Comparison of ENCODE assay signal across 16 cellular contexts in genomic region chr5:94707359-94707758, GRCh38.
DNase-seq lines count a peak whose midpoint lies in the region; ATAC-seq and TF ChIP-seq lines count a peak whose summit lies in the region.
"Had no signal": no experiment of that assay in that cellular context is flagged by ENCODE, and none has a peak within 500 bp of the region (broad histone marks: within the 10 kb centered on the region; RNA-seq: fewer than 3 reads in every experiment).

No MANE protein-coding gene starts in this region.

- H3K4me3 Mint-ChIP-seq in chondrocyte (ENCODE audit: unreplicated experiment): no peak overlapping the region
- H3K4me3 Mint-ChIP-seq: activated naive CD8-positive, alpha-beta T cell treated with anti-CD3 and anti-CD28 coated beads, Interleukin-2, amount 50 U/mL, for 24 hours; IgD-negative memory B cell had no signal

- H3K9ac ChIP-seq in PC-3 (ENCODE audit: low read length) (no peak overlapping the region), mesenchymal stem cell (ENCODE audit: low read length) (no peak overlapping the region)
- H3K9ac ChIP-seq: BLaER1 had no signal

- TF ChIP-seq CTCF in PC-3 (conservative IDR thresholded peaks at IDR 0.05; ENCODE audit: low read depth, low read length) (no peak), chondrocyte (IDR thresholded peaks at IDR 0.05) (no peak)

- no peak overlapping the region for H2AK5ac ChIP-seq in mesenchymal stem cell (ENCODE audit: low read length, severe bottlenecking)

- no peak overlapping the region for H3K18ac ChIP-seq in mesenchymal stem cell (ENCODE audit: low read depth in 1 of 2, low read length in 2 of 2)

- H3K23ac ChIP-seq in mesenchymal stem cell (ENCODE audit: low read length in 2 of 2): no peak overlapping the region

- H2AFZ ChIP-seq in PC-3 (ENCODE audit: low read length) (no peak overlapping the region), mesenchymal stem cell (ENCODE audit: low read depth, low read length) (no peak overlapping the region)

- H2BK12ac ChIP-seq in mesenchymal stem cell (ENCODE audit: low read length in 2 of 2): no peak overlapping the region

- peaks cover 29% of the 10 kb centered on the region for H3K4me1 Mint-ChIP-seq in chondrocyte (ENCODE audit: low read depth)

- CTCF ChIA-PET in PC-3 (lab: Charles Lee): no interaction called here

- H3K27ac Mint-ChIP-seq in chondrocyte (ENCODE audit: unreplicated experiment): no peak overlapping the region
- H3K27ac Mint-ChIP-seq: activated naive CD8-positive, alpha-beta T cell treated with anti-CD3 and anti-CD28 coated beads, Interleukin-2, amount 50 U/mL, for 24 hours; IgD-negative memory B cell had no signal

- H2BK15ac ChIP-seq in mesenchymal stem cell (ENCODE audit: low read depth, poor library complexity, severe bottlenecking): no peak overlapping the region

- no peaks in the 10 kb centered on the region for H3K79me1 ChIP-seq in mesenchymal stem cell (replicated peaks; ENCODE audit: low read length, poor library complexity, severe bottlenecking)

- H3F3A ChIP-seq in PC-3 (ENCODE audit: low read length, unreplicated experiment): no peaks in the 10 kb centered on the region

- H4K91ac ChIP-seq in mesenchymal stem cell (ENCODE audit: low read length): no peak overlapping the region

- H2BK120ac ChIP-seq in mesenchymal stem cell (ENCODE audit: low read depth, low read length): no peak overlapping the region

- H3K4me2 ChIP-seq in PC-3 (ENCODE audit: low read length): no peak overlapping the region
- H3K4me2 ChIP-seq in mesenchymal stem cell (ENCODE audit: low read length, poor library complexity, severe bottlenecking): no peak overlapping the region
- H3K4me2 ChIP-seq: BLaER1 had no signal

- ATAC-seq in GM18505 (IDR thresholded peaks at IDR 0.05; ENCODE audit: unreplicated experiment) (peak; percentile 37), HG02623 (IDR thresholded peaks at IDR 0.05; ENCODE audit: unreplicated experiment) (peak; percentile 42), PC-3 (peak; percentile 84), GM21723 (IDR thresholded peaks at IDR 0.05; ENCODE audit: unreplicated experiment) (no peak)
- ATAC-seq: activated naive CD8-positive, alpha-beta T cell treated with anti-CD3 and anti-CD28 coated beads, Interleukin-2, amount 50 U/mL, for 24 hours; stimulated activated naive CD8-positive, alpha-beta T cell treated with anti-CD3 and anti-CD28 coated beads, Interleukin-15, Interleukin-2, amounts not matched to agents 100 U/mL and 50 U/mL, for 24 hours had no signal

- H3K4ac ChIP-seq in mesenchymal stem cell (ENCODE audit: low read depth in 1 of 2, low read length in 2 of 2): no peak overlapping the region

- no peak overlapping the region for H4K8ac ChIP-seq in mesenchymal stem cell (ENCODE audit: low read length)

- POLR2A ChIA-PET in PC-3 (lab: Charles Lee; ENCODE audit: unreplicated experiment): no interaction called here

- H3K9me2 ChIP-seq in PC-3 (replicated peaks; ENCODE audit: low read length): no peaks in the 10 kb centered on the region

- H3K4me3 ChIP-seq in PC-3 (ENCODE audit: low read length): no peak overlapping the region
- no peak overlapping the region for H3K4me3 ChIP-seq in mesenchymal stem cell (ENCODE audit: insufficient read depth in 1 of 2, low read depth in 1 of 2, low read length in 2 of 2)
- H3K4me3 ChIP-seq: BLaER1, coronary artery had no signal

- H3K4me1 ChIP-seq in PC-3 (ENCODE audit: insufficient read depth, low read length): peaks cover 15% of the 10 kb centered on the region
- H3K4me1 ChIP-seq in mesenchymal stem cell (ENCODE audit: control insufficient read depth, insufficient read depth, low read depth, low read length): no peaks in the 10 kb centered on the region
- H3K4me1 ChIP-seq: BLaER1 had no signal

- H3K36me3 ChIP-seq in PC-3 (ENCODE audit: low read depth, low read length): no peaks in the 10 kb centered on the region; the same call in 1 of the 2 replicates
- H3K36me3 ChIP-seq in mesenchymal stem cell (ENCODE audit: control insufficient read depth in 1 of 2, insufficient read depth in 2 of 2, low read depth in 1 of 2, low read length in 2 of 2): peaks cover 0 to 2% of the 10 kb centered on the region in 2 experiments

- TF ChIP-seq POLR2A in GM18505 (IDR thresholded peaks at IDR 0.05; ENCODE audit: borderline replicate concordance, extremely low read depth, insufficient read depth, insufficient read length): no peak

- no peak overlapping the region for H3K14ac ChIP-seq in mesenchymal stem cell (ENCODE audit: low read length in 2 of 2)

- intact Hi-C loops in PC-3 (cut with micrococcal nuclease): no loop called here

- no TSS peak for BruUV-seq in PC-3 (replicated peaks; lab: Mats Ljungman, UMichigan)

- no peaks in the 10 kb centered on the region for H3K9me3 ChIP-seq in PC-3 (ENCODE audit: low read length)
- H3K9me3 ChIP-seq in mesenchymal stem cell (ENCODE audit: control insufficient read depth, low read length): no peaks in the 10 kb centered on the region
- H3K9me3 ChIP-seq: BLaER1 had no signal

- H3K79me2 ChIP-seq in PC-3 (ENCODE audit: low read length): no peaks in the 10 kb centered on the region

- no peak overlapping the region for H2BK5ac ChIP-seq in mesenchymal stem cell (ENCODE audit: low read depth, low read length, poor library complexity, severe bottlenecking)

- H4K20me1 ChIP-seq in PC-3 (ENCODE audit: low read length): no peaks in the 10 kb centered on the region
- H4K20me1 ChIP-seq: BLaER1 had no signal

- no peaks in the 10 kb centered on the region for H3K27me3 Mint-ChIP-seq in chondrocyte (ENCODE audit: low read depth)
- H3K27me3 Mint-ChIP-seq: activated naive CD8-positive, alpha-beta T cell treated with anti-CD3 and anti-CD28 coated beads, Interleukin-2, amount 50 U/mL, for 24 hours; IgD-negative memory B cell had no signal

- DNase-seq in PC-3: peak; percentile 30
- no peak for DNase-seq in mesenchymal stem cell
- no peak for DNase-seq in activated naive CD4-positive, alpha-beta T cell treated with anti-CD3 and anti-CD28 coated beads, Interleukin-2, amount 50 U/mL, for 16 hours
- no peak for DNase-seq in stimulated activated CD8-positive, alpha-beta memory T cell treated with anti-CD3 and anti-CD28 coated beads, Interleukin-4, amount 100 ng/mL, for 48 hours
- no peak for DNase-seq in chondrocyte (ENCODE audit: low spot score)
- DNase-seq: activated naive CD8-positive, alpha-beta T cell treated with anti-CD3 and anti-CD28 coated beads, Interleukin-2, amount 50 U/mL, for 24 hours; NCI-H226; retina; stimulated activated CD4-positive, alpha-beta T cell treated with anti-CD3 and anti-CD28 coated beads, Interleukin-4, amount 100 ng/mL, for 24 hours; stimulated activated naive CD8-positive, alpha-beta T cell treated with anti-CD3 and anti-CD28 coated beads, Interleukin-15, Interleukin-2, amounts not matched to agents 100 U/mL and 50 U/mL, for 24 hours had no signal

- H3K27me3 ChIP-seq in PC-3 (ENCODE audit: low read length) (no peaks in the 10 kb centered on the region), mesenchymal stem cell (ENCODE audit: control insufficient read depth in 1 of 2, insufficient read depth in 1 of 2, low read length in 2 of 2) (no peaks in the 10 kb centered on the region)
- H3K27me3 ChIP-seq: BLaER1 had no signal

- H3K27ac ChIP-seq in PC-3 (ENCODE audit: low read length): no peak overlapping the region
- H3K27ac ChIP-seq in mesenchymal stem cell (ENCODE audit: low read length, poor library complexity, severe bottlenecking): peak overlapping the region; percentile 23
- H3K27ac ChIP-seq: BLaER1, coronary artery had no signal

- WGBS in mesenchymal stem cell: 100% methylated on average over 2 of the region's 2 CpGs

- H3K9me3 Mint-ChIP-seq in chondrocyte (ENCODE audit: low read depth): no peaks in the 10 kb centered on the region
- H3K9me3 Mint-ChIP-seq: activated naive CD8-positive, alpha-beta T cell treated with anti-CD3 and anti-CD28 coated beads, Interleukin-2, amount 50 U/mL, for 24 hours; IgD-negative memory B cell had no signal

- no peaks in the 10 kb centered on the region for H3K36me3 Mint-ChIP-seq in chondrocyte (ENCODE audit: low read depth)
